In genomic region chr17:10618202-10618635, GRCh38 we compare ENCODE assay signal across 9 cellular contexts. TPM values are rescaled to one million over a fixed set of nuclear protein-coding genes. Genes with fewer than 3 reads are reported as not detected.
DNase-seq lines count a peak whose midpoint lies in the region; ATAC-seq, FAIRE-seq and TF ChIP-seq lines count a peak whose summit lies in the region.
"Had no signal": no experiment of that assay in that cellular context is flagged by ENCODE, and none has a peak within 500 bp of the region (broad histone marks: within the 10 kb centered on the region; RNA-seq: fewer than 3 reads in every experiment).

No MANE protein-coding gene starts in this region.

- H3K4me3 ChIP-seq in Caco-2 (ENCODE audit: low read depth, low read length) = no peak overlapping the region
- H3K4me3 ChIP-seq in aorta (ENCODE audit: low read length in 2 of 2) = no peak overlapping the region

- intact Hi-C loops in Caco-2 (cut with micrococcal nuclease; ENCODE audit: unreplicated experiment) (loop anchor here (1.0 to 10.0 kb wide), 2 partner anchors 291 to 693 kb away; no protein-coding TSS in a partner anchor), posterior vena cava (cut with DNase I) (loop anchor here (5.0 to 10.0 kb wide), 3 partner anchors 283 to 693 kb away; no protein-coding TSS in a partner anchor), aorta (cut with DNase I) (loop anchor here (2.0 to 10.0 kb wide), 2 partner anchors 283 to 693 kb away; no protein-coding TSS in a partner anchor)

- H3K27ac ChIP-seq in aorta (ENCODE audit: low read depth in 1 of 2, low read length in 2 of 2) = no peak overlapping the region

- no peak overlapping the region for H3K4me3 Mint-ChIP-seq in Caco-2 (ENCODE audit: unreplicated experiment)
- H3K4me3 Mint-ChIP-seq: activated naive CD4-positive, alpha-beta T cell treated with anti-CD3 and anti-CD28 coated beads, Interleukin-2, amount 50 U/mL, for 24 hours had no signal

- H3K9me3 ChIP-seq in Caco-2 (no peaks in the 10 kb centered on the region), aorta (ENCODE audit: control insufficient read depth, low read length) (no peaks in the 10 kb centered on the region)

- peak; percentile 77 for ATAC-seq in GM19438 (IDR thresholded peaks at IDR 0.05; ENCODE audit: low read depth, unreplicated experiment)
- ATAC-seq in aorta (ENCODE audit: low FRiP score) = peak; percentile 89

- H3K4me1 ChIP-seq in Caco-2 = no peaks in the 10 kb centered on the region
- H3K4me1 ChIP-seq in aorta (ENCODE audit: control insufficient read depth in 1 of 2, insufficient read depth in 2 of 2, low read length in 2 of 2) = no peaks in the 10 kb centered on the region

- no peaks in the 10 kb centered on the region for H3K36me3 ChIP-seq in Caco-2 (ENCODE audit: control insufficient read depth, insufficient read depth, low read length)
- no peaks in the 10 kb centered on the region for H3K36me3 ChIP-seq in aorta (ENCODE audit: control insufficient read depth in 1 of 2, insufficient read depth in 2 of 2, low read length in 1 of 2)

- no peaks in the 10 kb centered on the region for H3K27me3 Mint-ChIP-seq in Caco-2 (ENCODE audit: insufficient read depth, unreplicated experiment)

- peak; percentile 54 to 61 for DNase-seq in Caco-2
- DNase-seq in HTR-8/SVneo (ENCODE audit: insufficient read length, low spot score) = peak; percentile 75
- DNase-seq in RPMI8226 = peak; percentile 72
- DNase-seq in activated gamma-delta T cell treated with anti-CD3 and anti-CD28 coated beads, Interleukin-2, amount 50 U/mL, for 16 hours (ENCODE audit: low read depth) = peak; percentile 30
- DNase-seq in glomerular visceral epithelial cell (ENCODE audit: extremely low spot score) = peak; percentile 68
- peak; percentile 86 for DNase-seq in posterior vena cava (ENCODE audit: low spot score)
- peak; percentile 69 to 85 for DNase-seq in aorta

- H3K4me1 Mint-ChIP-seq in Caco-2 (ENCODE audit: low read depth, unreplicated experiment) = peaks cover 7% of the 10 kb centered on the region
- H3K4me1 Mint-ChIP-seq: activated naive CD4-positive, alpha-beta T cell treated with anti-CD3 and anti-CD28 coated beads, Interleukin-2, amount 50 U/mL, for 24 hours had no signal

- POLR2A ChIA-PET in Caco-2 (lab: Charles Lee) = no interaction called here

- WGBS in aorta, 2 donors = 14 to 18% methylated on average over 7 of the region's 7 CpGs

- TF ChIP-seq CTCF in Caco-2 (IDR thresholded peaks at IDR 0.05; ENCODE audit: insufficient read depth in 1 of 2, low read depth in 1 of 2, low read length in 1 of 2, severe bottlenecking in 1 of 2, unreplicated experiment in 1 of 2) = peak; percentile 69 to 72

- no peaks in the 10 kb centered on the region for H3K9me3 Mint-ChIP-seq in Caco-2 (ENCODE audit: unreplicated experiment)
- H3K9me3 Mint-ChIP-seq: activated naive CD4-positive, alpha-beta T cell treated with anti-CD3 and anti-CD28 coated beads, Interleukin-2, amount 50 U/mL, for 24 hours had no signal

- H3K27ac Mint-ChIP-seq in Caco-2 (ENCODE audit: unreplicated experiment) = no peak overlapping the region
- H3K27ac Mint-ChIP-seq: activated naive CD4-positive, alpha-beta T cell treated with anti-CD3 and anti-CD28 coated beads, Interleukin-2, amount 50 U/mL, for 24 hours had no signal

- CTCF ChIA-PET in Caco-2 (lab: Charles Lee) = interaction anchor here (0.6 to 1.4 kb wide), 3 partner anchors 290 to 810 kb away, joined by 4 to 5 read pairs (median 5); no protein-coding TSS in a partner anchor

- no peak for FAIRE-seq in HTR-8/SVneo (lab: Jason Lieb, UNC)

- H3K36me3 Mint-ChIP-seq in Caco-2 (ENCODE audit: insufficient read depth, unreplicated experiment) = no peaks in the 10 kb centered on the region
- H3K36me3 Mint-ChIP-seq: activated naive CD4-positive, alpha-beta T cell treated with anti-CD3 and anti-CD28 coated beads, Interleukin-2, amount 50 U/mL, for 24 hours had no signal

- H3K27me3 ChIP-seq in Caco-2 (replicated peaks; ENCODE audit: control insufficient read depth, insufficient read depth, low read length) (no peaks in the 10 kb centered on the region), aorta (ENCODE audit: control insufficient read depth in 1 of 2, insufficient read depth in 2 of 2, low read length in 1 of 2) (no peaks in the 10 kb centered on the region)

- BruUV-seq in Caco-2 (replicated peaks; lab: Mats Ljungman, UMichigan) = no TSS peak

RNA-seq across cellular contexts. Expression of gene MYH3, which starts 38.9 kb away (rescaled TPM):
- 2.4 and 2.7 TPM in 2 replicates for total RNA-seq in Caco-2 (2022)
- total RNA-seq in posterior vena cava = 10 to 100 TPM; 19.9 to 75.1 TPM
- 1 to 10 TPM; 4.4 to 5.6 TPM for total RNA-seq in aorta
- polyA plus RNA-seq in aorta = 1 to 10 TPM; 1.1 to 9.5 TPM

Comparison
In these comparisons a context has a peak if more than half of its experiments do, and no peak if none do; other contexts are left out.
1. DNase-seq: peak in every context shown above with its lines; median percentile 86 in posterior vena cava; 77 in aorta; 75 in HTR-8/SVneo; 72 in RPMI8226; 68 in glomerular visceral epithelial cell; 58 in Caco-2; 30 in activated gamma-delta T cell treated with anti-CD3 and anti-CD28 coated beads, Interleukin-2, amount 50 U/mL, for 16 hours.